Comparison of ENCODE assay signal across 8 cellular contexts in the genomic region with DNA sequence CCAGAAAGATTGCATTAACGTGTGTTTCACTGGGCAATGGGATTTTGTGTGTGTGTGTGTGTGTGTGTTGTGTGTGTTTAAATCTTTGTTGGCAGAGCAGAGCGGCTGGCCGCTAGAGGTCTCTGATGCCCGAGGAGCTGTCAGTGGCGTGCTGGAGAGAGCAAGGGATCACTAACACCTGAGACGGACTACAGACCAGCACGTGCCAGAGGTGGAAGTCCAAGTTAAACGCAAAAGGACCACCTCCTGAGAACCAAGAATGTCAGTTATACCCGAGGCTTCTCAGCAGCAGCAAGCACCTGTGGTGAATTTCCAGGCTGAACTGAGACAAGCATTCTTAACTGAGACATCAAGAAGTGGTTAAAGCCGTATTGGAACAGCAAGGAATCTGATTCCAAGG. TPM values are rescaled to one million over a fixed set of nuclear protein-coding genes. Genes with fewer than 3 reads are reported as not detected.
A peak's percentile ranks its signal among the peaks of the same experiment; 100 is the strongest.
DNase-seq lines count a peak whose midpoint lies in the region; ATAC-seq lines count a peak whose summit lies in the region.

No MANE protein-coding gene starts in this region.

- peak; percentile 74 for ATAC-seq in GM21381 (IDR thresholded peaks at IDR 0.05; ENCODE audit: unreplicated experiment)
- no peak for ATAC-seq in GM18520 (IDR thresholded peaks at IDR 0.05; ENCODE audit: unreplicated experiment)

- DNase-seq in DMS53 treated with DMSO at 0.1 percent for 48 hours (lab: John Stamatoyannopoulos, UW; ENCODE audit: unreplicated experiment) (peak; percentile 62), LHCN-M2 (ENCODE audit: low read depth) (peak; percentile 46), RKO (ENCODE audit: low spot score) (peak; percentile 71), amniotic stem cell (lab: John Stamatoyannopoulos, UW) (peak; percentile 0), iPS DF 19.7 (ENCODE audit: low read depth, low spot score) (peak; percentile 74)
- DNase-seq in stimulated activated CD4-positive, alpha-beta T cell treated with anti-CD3 and anti-CD28 coated beads, Interleukin-2, amount 100 ng/mL, for 4 hours (ENCODE audit: low read depth), result peak; percentile 1

RNA-seq across cellular contexts. Expression of gene SLC25A14, which starts 9.0 kb away (rescaled TPM):
- 18.6 and 20.2 TPM in 2 replicates for total RNA-seq in LHCN-M2 (2014; rRNA removed)
- polyA plus RNA-seq in LHCN-M2 (2012), result 16.0 TPM

RNA-seq across cellular contexts. Expression of gene GPR119, which starts 54.8 kb away (rescaled TPM):
- total RNA-seq in LHCN-M2 (2014; rRNA removed), result not detected in 2 replicates
- polyA plus RNA-seq in LHCN-M2 (2012), result not detected

Comparison
In these comparisons a context has a peak if more than half of its experiments do, and no peak if none do; other contexts are left out.
1. DNase-seq: peak in every context shown above with its lines; median percentile 74 in iPS DF 19.7; 71 in RKO; 62 in DMS53 treated with DMSO at 0.1 percent for 48 hours; 46 in LHCN-M2; 1 in stimulated activated CD4-positive, alpha-beta T cell treated with anti-CD3 and anti-CD28 coated beads, Interleukin-2, amount 100 ng/mL, for 4 hours; 0 in amniotic stem cell.